8 cellular contexts compared by ENCODE assay signal in genomic region chr5:43040287-43041098, GRCh38. TPM values are rescaled to one million over a fixed set of nuclear protein-coding genes. Genes with fewer than 3 reads are reported as not detected.
DNase-seq lines count a peak whose midpoint lies in the region; TF ChIP-seq lines count a peak whose summit lies in the region.

Gene ANXA2R (minus strand): TSS chr5:43040319. CDS start chr5:43040046, 273 bp downstream.

- POLR2A ChIA-PET in HEK293T (lab: Yijun Ruan, JAX): interaction anchor here (0.8 to 4.2 kb wide), 22 partner anchors 10 to 443 kb away, joined by 3 to 55 read pairs (median 7); partner anchors contain the start of genes HMGCS1, TMEM267 and ZNF131

- H4K20me1 ChIP-seq in osteoblast (ENCODE audit: insufficient read depth, low read length): peaks cover 5% of the 10 kb centered on the region

- CTCF ChIA-PET in HEK293T (lab: Yijun Ruan, JAX): interaction anchor here (0.9 to 4.2 kb wide), 13 partner anchors 13 to 132 kb away, joined by 3 to 31 read pairs (median 4); no protein-coding TSS in a partner anchor

- no peaks in the 10 kb centered on the region for H3K27me3 ChIP-seq in SJCRH30
- no peaks in the 10 kb centered on the region for H3K27me3 ChIP-seq in osteoblast (ENCODE audit: insufficient read depth, low read length)
- peaks cover 45% of the 10 kb centered on the region for H3K27me3 ChIP-seq in thyroid gland

- peak within 1 kb of the TSS; percentile 67; the same call in 1 of the 2 replicates for H3K27ac ChIP-seq in SJCRH30
- H3K27ac ChIP-seq in osteoblast (ENCODE audit: low read depth, low read length): peak within 1 kb of the TSS; percentile 94
- H3K27ac ChIP-seq in thyroid gland: peak within 1 kb of the TSS; percentile 88 to 91 (median 88)

- peak within 1 kb of the TSS; percentile 94 for H2AFZ ChIP-seq in osteoblast (ENCODE audit: low read length)

- peaks cover 2% of the 10 kb centered on the region; the same call in 1 of the 2 replicates for H3K4me1 ChIP-seq in SJCRH30
- H3K4me1 ChIP-seq in osteoblast (ENCODE audit: insufficient read depth, low read length): peaks cover 15% of the 10 kb centered on the region
- H3K4me1 ChIP-seq in thyroid gland: peaks cover 18 to 20% of the 10 kb centered on the region in 2 donors

- TF ChIP-seq POLR2A in thyroid gland (IDR thresholded peaks at IDR 0.05): no peak

- H3K4me3 ChIP-seq in SJCRH30 (peak within 1 kb of the TSS; percentile 67), osteoblast (ENCODE audit: insufficient read depth, low read length) (peak within 1 kb of the TSS; percentile 78), thyroid gland (replicated peaks in 1 of 3) (peak within 1 kb of the TSS in 2 of 3 donors; percentile 45 to 47)

- 6 to 7% methylated on average over 47 of the region's 47 CpGs for WGBS in thyroid gland, 2 donors

- DNase-seq in GM04504 (ENCODE audit: low read depth) (peak; percentile 85), HEK293T (ENCODE audit: extremely low spot score) (peak; percentile 45), MV-4-11 (lab: John Stamatoyannopoulos, UW) (peak; percentile 93), SJCRH30 (peak; percentile 91 to 97), globus pallidus (ENCODE audit: low spot score) (peak; percentile 91), osteoblast (ENCODE audit: insufficient read length, low spot score, missing footprints) (peak; percentile 89), thyroid gland (peak; percentile 60 to 66)
- peak; percentile 78 to 90 (median 84) for DNase-seq in activated naive CD4-positive, alpha-beta T cell (lab: John Stamatoyannopoulos, UW)

- no peaks in the 10 kb centered on the region for H3K36me3 ChIP-seq in SJCRH30
- no peaks in the 10 kb centered on the region for H3K36me3 ChIP-seq in osteoblast (ENCODE audit: insufficient read depth, low read length)
- no peaks in the 10 kb centered on the region for H3K36me3 ChIP-seq in thyroid gland

- TF ChIP-seq CTCF in osteoblast (IDR thresholded peaks at IDR 0.05; ENCODE audit: extremely low read depth, low read depth, low read length): peak; percentile 81
- TF ChIP-seq CTCF in thyroid gland (IDR thresholded peaks at IDR 0.05): peak; percentile 43 to 58 (median 50)

- peak within 1 kb of the TSS; percentile 96 for H3K4me2 ChIP-seq in osteoblast (ENCODE audit: insufficient read depth, low read length)

- H3K9me3 ChIP-seq in SJCRH30 (replicated peaks) (no peaks in the 10 kb centered on the region), osteoblast (ENCODE audit: low read depth, low read length) (no peaks in the 10 kb centered on the region), thyroid gland (no peaks in the 10 kb centered on the region)

- intact Hi-C loops in thyroid gland (cut with DNase I): no loop called here

- peaks cover 68% of the 10 kb centered on the region for H3K79me2 ChIP-seq in osteoblast (ENCODE audit: insufficient read depth, low read length)

TF ChIP-seq in HEK293T, 16 proteins besides CTCF, POLR2A, EP300 and RAD21:
- no peak for TF ChIP-seq PKNOX1 (IDR thresholded peaks at IDR 0.05)
- 0 out of 2 replicates have a peak, but pooled peaks have one; percentile 39 for TF ChIP-seq L3MBTL2 (conservative IDR thresholded peaks at IDR 0.05)
- no peak for TF ChIP-seq ZNF384 (IDR thresholded peaks at IDR 0.05)

RNA-seq across cellular contexts. Expression of gene ANXA2R, which starts in this region (rescaled TPM):
- total RNA-seq in SJCRH30 (2014; rRNA removed; shearing (Covaris generic)): 3.3 and 3.5 TPM in 2 replicates
- total RNA-seq in osteoblast (3.5 and 3.6 TPM in 2 replicates), thyroid gland (1 to 10 TPM; 1.2 to 6.3 (median 4.0) TPM)

Comparison
In these comparisons a context has a peak if more than half of its experiments do, and no peak if none do; other contexts are left out.
1. Peak in every context shown above with its lines: DNase-seq, H3K4me3 ChIP-seq and H3K27ac ChIP-seq.